In the genomic region with DNA sequence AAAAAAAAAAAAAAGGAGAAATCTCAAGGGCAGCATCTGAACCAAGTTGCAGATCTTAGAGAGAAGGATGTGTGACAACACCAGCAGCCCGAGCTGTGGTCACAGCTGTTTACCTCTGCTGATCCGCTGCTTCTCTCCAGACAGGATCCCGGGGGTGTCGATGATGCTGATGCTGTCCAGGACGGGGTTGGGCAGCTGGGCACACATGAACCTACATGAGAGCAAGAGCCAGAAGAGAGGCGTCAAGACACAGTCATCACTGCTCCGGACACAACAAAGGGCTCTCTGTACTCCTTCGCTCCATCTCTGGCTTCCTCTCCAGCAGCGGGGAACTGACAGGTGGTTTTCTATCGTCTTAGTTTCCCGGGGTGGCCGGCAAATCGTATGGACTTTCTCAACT, we compare ENCODE assay signal across 7 cellular contexts. TPM values are rescaled to one million over a fixed set of nuclear protein-coding genes. Genes with fewer than 3 reads are reported as not detected.
DNase-seq lines count a peak whose midpoint lies in the region; ATAC-seq and TF ChIP-seq lines count a peak whose summit lies in the region.
"Had no signal": no experiment of that assay in that cellular context is flagged by ENCODE, and none has a peak within 500 bp of the region (broad histone marks: within the 10 kb centered on the region; RNA-seq: fewer than 3 reads in every experiment).

No MANE protein-coding gene starts in this region.

- peak overlapping the region; percentile 57 to 97 (median 97) for H3K27ac ChIP-seq in gastroesophageal sphincter
- peak overlapping the region; percentile 86 for H3K27ac ChIP-seq in temporal lobe (ENCODE audit: low read depth, low read length)
- no peak overlapping the region for H3K27ac ChIP-seq in WERI-Rb-1
- H3K27ac ChIP-seq: parathyroid adenoma had no signal

- peaks cover 0 to 33% of the 10 kb centered on the region in 2 donors for H3K36me3 ChIP-seq in gastroesophageal sphincter
- H3K36me3 ChIP-seq in WERI-Rb-1 = peaks cover 10% of the 10 kb centered on the region

- peaks cover 5 to 90% (median 64%) of the 10 kb centered on the region in 3 donors for H3K4me1 ChIP-seq in gastroesophageal sphincter

- peak overlapping the region; percentile 94 for H3K27ac Mint-ChIP-seq in activated T-cell treated with anti-CD3 and anti-CD28 coated beads, Interleukin-2, amount 50 U/mL, for 72 hours

- TF ChIP-seq POLR2A in gastroesophageal sphincter (IDR thresholded peaks at IDR 0.05) = no peak

- H3K27me3 Mint-ChIP-seq in activated T-cell treated with anti-CD3 and anti-CD28 coated beads, Interleukin-2, amount 50 U/mL, for 72 hours (ENCODE audit: low read depth) = no peaks in the 10 kb centered on the region

- peak overlapping the region; percentile 94 to 95 for H3K4me3 Mint-ChIP-seq in activated T-cell treated with anti-CD3 and anti-CD28 coated beads, Interleukin-2, amount 50 U/mL, for 72 hours

- H3K4me3 ChIP-seq in gastroesophageal sphincter = peak overlapping the region in 1 of 2 donors; percentile 92
- no peak overlapping the region for H3K4me3 ChIP-seq in WERI-Rb-1 (ENCODE audit: low read depth, low read length)

- peaks cover 27 to 40% of the 10 kb centered on the region in 2 donors for H3K36me3 Mint-ChIP-seq in activated T-cell treated with anti-CD3 and anti-CD28 coated beads, Interleukin-2, amount 50 U/mL, for 72 hours (ENCODE audit: insufficient read depth in 2 of 2)

- 70% methylated on average over 9 of the region's 13 CpGs; no CpG with 5 or more reads in 1 of the 2 donors for WGBS in gastroesophageal sphincter (ENCODE audit: low coverage in 1 of 2), 2 donors

- H3K9me3 Mint-ChIP-seq in activated T-cell treated with anti-CD3 and anti-CD28 coated beads, Interleukin-2, amount 50 U/mL, for 72 hours = no peaks in the 10 kb centered on the region

- H3K4me1 Mint-ChIP-seq in activated T-cell treated with anti-CD3 and anti-CD28 coated beads, Interleukin-2, amount 50 U/mL, for 72 hours (ENCODE audit: low read depth) = peaks cover 68% of the 10 kb centered on the region

- ATAC-seq in activated T-cell treated with anti-CD3 and anti-CD28 coated beads, Interleukin-2, amount 50 U/mL, for 72 hours (replicated peaks in 1 of 2) = no peak
- no peak for ATAC-seq in gastroesophageal sphincter

- TF ChIP-seq CTCF in gastroesophageal sphincter (IDR thresholded peaks at IDR 0.05) = no peak
- no peak for TF ChIP-seq CTCF in WERI-Rb-1 (IDR thresholded peaks at IDR 0.05; ENCODE audit: low read depth, low read length)

- no peak for TF ChIP-seq EP300 in gastroesophageal sphincter (IDR thresholded peaks at IDR 0.05)

- H3K27me3 ChIP-seq in gastroesophageal sphincter = no peaks in the 10 kb centered on the region
- H3K27me3 ChIP-seq in WERI-Rb-1 (ENCODE audit: insufficient read depth, low read depth, severe bottlenecking) = no peaks in the 10 kb centered on the region

- no peak for DNase-seq in activated T-cell treated with anti-CD3 and anti-CD28 coated beads, Interleukin-2, amount 50 U/mL, for 72 hours
- DNase-seq in activated T-cell treated with anti-CD3 and anti-CD28 coated beads, Interleukin-2, amount 50 U/mL, for 48 hours = no peak
- DNase-seq in WERI-Rb-1 (no peak), NCI-H1417 treated with DMSO at 0.1 percent for 48 hours (lab: John Stamatoyannopoulos, UW) (no peak)

- H3K9me3 ChIP-seq in gastroesophageal sphincter (no peaks in the 10 kb centered on the region), WERI-Rb-1 (ENCODE audit: severe bottlenecking) (no peaks in the 10 kb centered on the region)

RNA-seq across cellular contexts. Expression of gene EHD1, which starts 4.1 kb away (rescaled TPM):
- total RNA-seq in activated T-cell treated with anti-CD3 and anti-CD28 coated beads, Interleukin-2, amount 50 U/mL, for 72 hours = 100 to 1,000 TPM; 136 to 159 TPM
- total RNA-seq in gastroesophageal sphincter (100 to 1,000 TPM in 2 of 4 donors, 10 to 100 TPM in 2; 92.1 to 188 (median 101) TPM), temporal lobe (17.7 TPM)

RNA-seq across cellular contexts. Expression of gene CDC42BPG, which starts 29.9 kb away (rescaled TPM):
- total RNA-seq in activated T-cell treated with anti-CD3 and anti-CD28 coated beads, Interleukin-2, amount 50 U/mL, for 72 hours = 1 to 10 TPM; 1.1 to 1.5 TPM
- total RNA-seq in gastroesophageal sphincter (under 1 TPM; 0.08 to 0.94 (median 0.22) TPM), temporal lobe (0.25 TPM)

RNA-seq across cellular contexts. Expression of gene ATG2A, which starts 42.7 kb away (rescaled TPM):
- total RNA-seq in activated T-cell treated with anti-CD3 and anti-CD28 coated beads, Interleukin-2, amount 50 U/mL, for 72 hours = 10 to 100 TPM; 20.9 to 27.0 TPM
- total RNA-seq in gastroesophageal sphincter (10 to 100 TPM; 18.8 to 27.2 (median 26.3) TPM), temporal lobe (5.7 TPM)

RNA-seq across cellular contexts. Expression of gene PPP2R5B, which starts 50.2 kb away (rescaled TPM):
- 10 to 100 TPM; 15.0 to 24.0 TPM for total RNA-seq in activated T-cell treated with anti-CD3 and anti-CD28 coated beads, Interleukin-2, amount 50 U/mL, for 72 hours
- total RNA-seq in gastroesophageal sphincter = 10 to 100 TPM; 20.3 to 41.2 (median 27.0) TPM
- 26.6 TPM for total RNA-seq in temporal lobe
